ENCODE assay signal across 10 cellular contexts in genomic region chr4:5893013-5893580, GRCh38. TPM values are rescaled to one million over a fixed set of nuclear protein-coding genes. Genes with fewer than 3 reads are reported as not detected.
DNase-seq lines count a peak whose midpoint lies in the region; ATAC-seq and TF ChIP-seq lines count a peak whose summit lies in the region.
"Had no signal": no experiment of that assay in that cellular context is flagged by ENCODE, and none has a peak within 500 bp of the region (broad histone marks: within the 10 kb centered on the region; RNA-seq: fewer than 3 reads in every experiment).

CRMP1 (minus strand) TSS chr4:5893086; CDS start chr4:5892969, 117 bp downstream.

- H3K27ac Mint-ChIP-seq in activated T-helper 1 cell treated with anti-CD3 and anti-CD28 coated beads, Interleukin-12 subunit alpha, Interleukin-12 subunit beta, Interleukin-2, Interleukin-4 antibody, amounts not matched to agents 30 ng/mL and 10 ng/mL and 1 ng/mL, durations not matched to agents 14 hours and 24 hours and 36 hours, result peak within 1 kb of the TSS; percentile 14
- no peak within 1 kb of the TSS for H3K27ac Mint-ChIP-seq in activated CD8-positive, alpha-beta T cell treated with anti-CD3 and anti-CD28 coated beads for 36 hours
- H3K27ac Mint-ChIP-seq: CD8-positive, alpha-beta memory T cell had no signal

- H3K4me3 Mint-ChIP-seq in activated T-helper 1 cell treated with anti-CD3 and anti-CD28 coated beads, Interleukin-12 subunit alpha, Interleukin-12 subunit beta, Interleukin-2, Interleukin-4 antibody, amounts not matched to agents 30 ng/mL and 10 ng/mL and 1 ng/mL, durations not matched to agents 14 hours and 24 hours and 36 hours, result no peak within 1 kb of the TSS
- H3K4me3 Mint-ChIP-seq in activated CD8-positive, alpha-beta T cell treated with anti-CD3 and anti-CD28 coated beads for 36 hours, result no peak within 1 kb of the TSS

- intact Hi-C loops in A673 (cut with micrococcal nuclease; ENCODE audit: unreplicated experiment) (loop anchor here (5.0 kb wide), 1 partner anchor 84 kb away; no protein-coding TSS in a partner anchor), gastrocnemius medialis (cut with DNase I; ENCODE audit: low total_unique reads) (no loop called here)
- intact Hi-C loops in activated T-helper 1 cell treated with anti-CD3 and anti-CD28 coated beads, Interleukin-12 subunit alpha, Interleukin-12 subunit beta, Interleukin-2, Interleukin-4 antibody, amounts not matched to agents 30 ng/mL and 10 ng/mL and 1 ng/mL, durations not matched to agents 14 hours and 24 hours and 36 hours (cut with micrococcal nuclease), result loop anchor here (5.0 kb wide), 1 partner anchor 1036 kb away; the partner anchor contains the start of gene MSX1
- intact Hi-C loops in activated CD8-positive, alpha-beta T cell treated with anti-CD3 and anti-CD28 coated beads for 36 hours (cut with micrococcal nuclease), result no loop called here

- no peaks in the 10 kb centered on the region for H3K9me3 ChIP-seq in A673 (ENCODE audit: low read depth, low read length, poor library complexity, severe bottlenecking)
- H3K9me3 ChIP-seq in gastrocnemius medialis, result no peaks in the 10 kb centered on the region
- H3K9me3 ChIP-seq: adrenal gland had no signal

- DNase-seq in A673 (ENCODE audit: low spot score) (peak; percentile 82), NCI-H1048 (lab: John Stamatoyannopoulos, UW) (peak; percentile 21), left kidney (ENCODE audit: low read depth, low spot score) (peak; percentile 68), gastrocnemius medialis (no peak), OCI-M1 (lab: John Stamatoyannopoulos, UW) (no peak), GM19240 (ENCODE audit: insufficient read length, low spot score) (no peak)
- DNase-seq in activated T-helper 1 cell treated with anti-CD3 and anti-CD28 coated beads, Interleukin-12 subunit alpha, Interleukin-12 subunit beta, Interleukin-2, Interleukin-4 antibody, amounts not matched to agents 30 ng/mL and 10 ng/mL and 1 ng/mL, durations not matched to agents 14 hours and 24 hours and 36 hours (ENCODE audit: low spot score), result no peak
- no peak for DNase-seq in activated CD8-positive, alpha-beta T cell treated with anti-CD3 and anti-CD28 coated beads for 36 hours
- DNase-seq: CD8-positive, alpha-beta memory T cell had no signal

- peaks cover 4% of the 10 kb centered on the region for H3K9me3 Mint-ChIP-seq in activated T-helper 1 cell treated with anti-CD3 and anti-CD28 coated beads, Interleukin-12 subunit alpha, Interleukin-12 subunit beta, Interleukin-2, Interleukin-4 antibody, amounts not matched to agents 30 ng/mL and 10 ng/mL and 1 ng/mL, durations not matched to agents 14 hours and 24 hours and 36 hours
- H3K9me3 Mint-ChIP-seq in activated CD8-positive, alpha-beta T cell treated with anti-CD3 and anti-CD28 coated beads for 36 hours, result peaks cover 3% of the 10 kb centered on the region

- CTCF ChIA-PET in A673 (lab: Charles Lee), result no interaction called here
- CTCF ChIA-PET in activated CD8-positive, alpha-beta T cell treated with anti-CD3 and anti-CD28 coated beads for 36 hours (lab: Charles Lee), result no interaction called here

- no peaks in the 10 kb centered on the region for H3K4me1 Mint-ChIP-seq in activated T-helper 1 cell treated with anti-CD3 and anti-CD28 coated beads, Interleukin-12 subunit alpha, Interleukin-12 subunit beta, Interleukin-2, Interleukin-4 antibody, amounts not matched to agents 30 ng/mL and 10 ng/mL and 1 ng/mL, durations not matched to agents 14 hours and 24 hours and 36 hours (ENCODE audit: low read depth)
- H3K4me1 Mint-ChIP-seq in activated CD8-positive, alpha-beta T cell treated with anti-CD3 and anti-CD28 coated beads for 36 hours (ENCODE audit: low read depth), result peaks cover 6% of the 10 kb centered on the region

- TF ChIP-seq POLR2A in gastrocnemius medialis (IDR thresholded peaks at IDR 0.05), result no peak

- H3K4me3 ChIP-seq in A673 (ENCODE audit: low read depth, low read length, poor library complexity, severe bottlenecking) (peak within 1 kb of the TSS; percentile 31), gastrocnemius medialis (no peak within 1 kb of the TSS)
- H3K4me3 ChIP-seq: adrenal gland had no signal

- peaks cover 16% of the 10 kb centered on the region for H3K27me3 ChIP-seq in A673 (replicated peaks; ENCODE audit: insufficient read depth, low read depth, low read length, poor library complexity)
- peaks cover 52 to 63% (median 60%) of the 10 kb centered on the region in 3 donors for H3K27me3 ChIP-seq in gastrocnemius medialis

- in situ Hi-C loops in gastrocnemius medialis (cut with MboI; ENCODE audit: low sequenced_read_pairs in 4 of 4), result no loop called here

- H3K27ac ChIP-seq in A673 (ENCODE audit: low read depth, low read length, poor library complexity, severe bottlenecking) (no peak within 1 kb of the TSS), gastrocnemius medialis (no peak within 1 kb of the TSS)
- H3K27ac ChIP-seq: adrenal gland had no signal

- H3K36me3 ChIP-seq in A673 (ENCODE audit: insufficient read depth, low read length, poor library complexity, severe bottlenecking) (no peaks in the 10 kb centered on the region), gastrocnemius medialis (no peaks in the 10 kb centered on the region)
- H3K36me3 ChIP-seq: adrenal gland had no signal

- TF ChIP-seq CTCF in A673 (conservative IDR thresholded peaks at IDR 0.05; ENCODE audit: low read depth, low read length) (no peak), gastrocnemius medialis (IDR thresholded peaks at IDR 0.05 in 4 of 5, conservative IDR thresholded peaks at IDR 0.05 in 1 of 5) (no peak)
- TF ChIP-seq CTCF in activated CD8-positive, alpha-beta T cell treated with anti-CD3 and anti-CD28 coated beads for 36 hours (IDR thresholded peaks at IDR 0.05), result no peak

- ATAC-seq in gastrocnemius medialis, result no peak
- no peak for ATAC-seq in activated CD8-positive, alpha-beta T cell treated with anti-CD3 and anti-CD28 coated beads for 36 hours

- H3K27me3 Mint-ChIP-seq in activated T-helper 1 cell treated with anti-CD3 and anti-CD28 coated beads, Interleukin-12 subunit alpha, Interleukin-12 subunit beta, Interleukin-2, Interleukin-4 antibody, amounts not matched to agents 30 ng/mL and 10 ng/mL and 1 ng/mL, durations not matched to agents 14 hours and 24 hours and 36 hours (ENCODE audit: insufficient read depth), result peaks cover 45% of the 10 kb centered on the region
- H3K27me3 Mint-ChIP-seq in activated CD8-positive, alpha-beta T cell treated with anti-CD3 and anti-CD28 coated beads for 36 hours, result peaks cover 46% of the 10 kb centered on the region

- POLR2A ChIA-PET in A673 (lab: Charles Lee; ENCODE audit: low non-redundant PET), result no interaction called here
- POLR2A ChIA-PET in activated CD8-positive, alpha-beta T cell treated with anti-CD3 and anti-CD28 coated beads for 36 hours (lab: Charles Lee), result no interaction called here

- H3K4me1 ChIP-seq in A673 (ENCODE audit: insufficient read depth, low read length, poor library complexity, severe bottlenecking), result peaks cover 35% of the 10 kb centered on the region
- H3K4me1 ChIP-seq in gastrocnemius medialis, result no peaks in the 10 kb centered on the region
- H3K4me1 ChIP-seq: adrenal gland had no signal

- BruUV-seq in A673 (replicated peaks; lab: Mats Ljungman, UMichigan), result no TSS peak

- H3K36me3 Mint-ChIP-seq in activated T-helper 1 cell treated with anti-CD3 and anti-CD28 coated beads, Interleukin-12 subunit alpha, Interleukin-12 subunit beta, Interleukin-2, Interleukin-4 antibody, amounts not matched to agents 30 ng/mL and 10 ng/mL and 1 ng/mL, durations not matched to agents 14 hours and 24 hours and 36 hours (ENCODE audit: low read depth), result no peaks in the 10 kb centered on the region
- peaks cover 2% of the 10 kb centered on the region for H3K36me3 Mint-ChIP-seq in activated CD8-positive, alpha-beta T cell treated with anti-CD3 and anti-CD28 coated beads for 36 hours (ENCODE audit: low read depth)
- H3K36me3 Mint-ChIP-seq: CD8-positive, alpha-beta memory T cell had no signal

RNA-seq across cellular contexts. Expression of gene CRMP1, which starts in this region (rescaled TPM):
- total RNA-seq in A673 (2021) (77.5 and 83.4 TPM in 2 replicates), gastrocnemius medialis (under 1 TPM in 2 of 4 donors, not detected in 2; 0.39 to 0.66 TPM)
- not detected in 2 replicates for total RNA-seq in activated T-helper 1 cell treated with anti-CD3 and anti-CD28 coated beads, Interleukin-12 subunit alpha, Interleukin-12 subunit beta, Interleukin-2, Interleukin-4 antibody, amounts not matched to agents 30 ng/mL and 10 ng/mL and 1 ng/mL, durations not matched to agents 14 hours and 24 hours and 36 hours
- total RNA-seq in activated CD8-positive, alpha-beta T cell treated with anti-CD3 and anti-CD28 coated beads for 36 hours, result not detected
- total RNA-seq: CD8-positive, alpha-beta memory T cell had no signal

Comparison
In these comparisons a context has a peak if more than half of its experiments do, and no peak if none do; other contexts are left out.
1. RNA of gene CRMP1 (total RNA-seq): 77.5 to 83.4 TPM in A673; 0.39 to 0.66 TPM in gastrocnemius medialis, not detected in activated T-helper 1 cell treated with anti-CD3 and anti-CD28 coated beads, Interleukin-12 subunit alpha, Interleukin-12 subunit beta, Interleukin-2, Interleukin-4 antibody, amounts not matched to agents 30 ng/mL and 10 ng/mL and 1 ng/mL, durations not matched to agents 14 hours and 24 hours and 36 hours and not detected in activated CD8-positive, alpha-beta T cell treated with anti-CD3 and anti-CD28 coated beads for 36 hours; every median in the first group is over 10 times any median in the second.
2. DNase-seq: peak in A673 (single experiment), NCI-H1048 (single experiment) and left kidney (single experiment); none in activated T-helper 1 cell treated with anti-CD3 and anti-CD28 coated beads, Interleukin-12 subunit alpha, Interleukin-12 subunit beta, Interleukin-2, Interleukin-4 antibody, amounts not matched to agents 30 ng/mL and 10 ng/mL and 1 ng/mL, durations not matched to agents 14 hours and 24 hours and 36 hours (single experiment), gastrocnemius medialis (0 of 2), activated CD8-positive, alpha-beta T cell treated with anti-CD3 and anti-CD28 coated beads for 36 hours (single experiment), OCI-M1 (single experiment) and GM19240 (single experiment).
3. intact Hi-C loops: an anchor here in A673 (5.0 kb wide) and activated T-helper 1 cell treated with anti-CD3 and anti-CD28 coated beads, Interleukin-12 subunit alpha, Interleukin-12 subunit beta, Interleukin-2, Interleukin-4 antibody, amounts not matched to agents 30 ng/mL and 10 ng/mL and 1 ng/mL, durations not matched to agents 14 hours and 24 hours and 36 hours (5.0 kb wide); none called in gastrocnemius medialis and activated CD8-positive, alpha-beta T cell treated with anti-CD3 and anti-CD28 coated beads for 36 hours.